ENCODE assay signal across 10 cellular contexts in genomic region chr1:205920159-205920558, GRCh38. TPM values are rescaled to one million over a fixed set of nuclear protein-coding genes. Genes with fewer than 3 reads are reported as not detected.
DNase-seq lines count a peak whose midpoint lies in the region; ATAC-seq and TF ChIP-seq lines count a peak whose summit lies in the region.
"Had no signal": no experiment of that assay in that cellular context is flagged by ENCODE, and none has a peak within 500 bp of the region (broad histone marks: within the 10 kb centered on the region; RNA-seq: fewer than 3 reads in every experiment).

No MANE protein-coding gene starts in this region.

- H4K8ac ChIP-seq in mesendoderm (ENCODE audit: low read depth, low read length), result no peak overlapping the region

- no peak overlapping the region for H3K4me3 ChIP-seq in mesendoderm (ENCODE audit: low read length)
- H3K4me3 ChIP-seq: pancreas had no signal

- no peak overlapping the region for H3K23ac ChIP-seq in mesendoderm (ENCODE audit: low read length)

- H3K56ac ChIP-seq in mesendoderm (ENCODE audit: low read length), result no peak overlapping the region

- no peak overlapping the region for H3K18ac ChIP-seq in mesendoderm (ENCODE audit: low read length)

- H3K36me3 ChIP-seq in mesendoderm (ENCODE audit: control insufficient read depth, insufficient read depth, low read length), result no peaks in the 10 kb centered on the region
- H3K36me3 ChIP-seq: pancreas had no signal

- no peak overlapping the region for H2BK120ac ChIP-seq in mesendoderm (ENCODE audit: low read depth, low read length)

- in situ Hi-C loops in G401 (cut with HindIII; ENCODE audit: low sequenced_read_pairs) (no loop called here), GM13977 (cut with MboI; ENCODE audit: low pct_unique_long_range_greater_than_20kb, low sequenced_read_pairs, unreplicated experiment) (no loop called here)

- no peaks in the 10 kb centered on the region for H3K27me3 ChIP-seq in mesendoderm (ENCODE audit: insufficient read depth, low read length, poor library complexity)
- H3K27me3 ChIP-seq: pancreas had no signal

- no peak overlapping the region for H3K27ac ChIP-seq in mesendoderm (ENCODE audit: low read depth, low read length)
- H3K27ac ChIP-seq: HL-60, pancreas had no signal

- no peak overlapping the region for H2AK5ac ChIP-seq in mesendoderm (ENCODE audit: low read length)

- no peak overlapping the region for H3K4me2 ChIP-seq in mesendoderm (ENCODE audit: low read length)

- intact Hi-C loops in sciatic nerve (cut with DNase I), result loop anchor here (5.0 kb wide), 1 partner anchor 57 kb away; no protein-coding TSS in a partner anchor

- H3K9ac ChIP-seq in mesendoderm (ENCODE audit: low read length), result no peak overlapping the region

- peaks cover 2% of the 10 kb centered on the region for H3K4me1 ChIP-seq in mesendoderm (ENCODE audit: control insufficient read depth, low read depth, low read length)

- no peaks in the 10 kb centered on the region for H3K79me2 ChIP-seq in mesendoderm (ENCODE audit: control insufficient read depth, insufficient read depth, low read length)

- DNase-seq in G401 (ENCODE audit: low spot score) (peak; percentile 28), NCI-H69 (lab: John Stamatoyannopoulos, UW) (peak; percentile 25), globus pallidus (ENCODE audit: low spot score) (peak; percentile 48), sciatic nerve (ENCODE audit: low spot score) (peak; percentile 66), GM13977 (ENCODE audit: low spot score) (no peak), CD1c-positive myeloid dendritic cell (ENCODE audit: extremely low spot score) (no peak), mesendoderm (no peak)
- DNase-seq in stimulated activated CD4-positive, alpha-beta T cell treated with anti-CD3 and anti-CD28 coated beads, Interleukin-4, amount 100 ng/mL, for 24 hours, result no peak
- DNase-seq: pancreas had no signal

- ATAC-seq in sciatic nerve, result no peak
- ATAC-seq: pancreas had no signal

- no CpG with 5 or more reads among the region's 7 CpGs for WGBS in mesendoderm (ENCODE audit: extremely low coverage, insufficient coverage, low lambda C conversion rate)

- no peak overlapping the region for H2BK15ac ChIP-seq in mesendoderm (replicated peaks; ENCODE audit: low read depth)

- no peak overlapping the region for H4K5ac ChIP-seq in mesendoderm (ENCODE audit: low read length)

- H2BK5ac ChIP-seq in mesendoderm (ENCODE audit: low read length), result no peak overlapping the region

- no peak overlapping the region for H3K4ac ChIP-seq in mesendoderm (ENCODE audit: low read depth, low read length)

- no peak for TF ChIP-seq CTCF in GM13977 (IDR thresholded peaks at IDR 0.05; ENCODE audit: extremely low read depth, insufficient read depth, missing control alignments)

- H3K79me1 ChIP-seq in mesendoderm (ENCODE audit: low read length), result no peaks in the 10 kb centered on the region

RNA-seq across cellular contexts. Expression of gene SLC26A9, which starts 23.1 kb away (rescaled TPM):
- total RNA-seq in G401 (2014; rRNA removed; shearing (Covaris generic)), result not detected in 2 replicates
- not detected for total RNA-seq in sciatic nerve
- polyA plus RNA-seq in mesendoderm (2013, experiment 1 of 2), result 0.01 TPM
- polyA plus RNA-seq in mesendoderm (2013, experiment 2 of 2), result 0.06 TPM

Comparison
In these comparisons a context has a peak if more than half of its experiments do, and no peak if none do; other contexts are left out.
1. DNase-seq: peak in G401 (single experiment), NCI-H69 (single experiment), globus pallidus (single experiment) and sciatic nerve (single experiment); none in stimulated activated CD4-positive, alpha-beta T cell treated with anti-CD3 and anti-CD28 coated beads, Interleukin-4, amount 100 ng/mL, for 24 hours (single experiment), GM13977 (single experiment), CD1c-positive myeloid dendritic cell (single experiment) and mesendoderm (single experiment).